ENCODE assay signal across 23 cellular contexts in genomic region chr10:127921751-127922140, GRCh38. TPM values are rescaled to one million over a fixed set of nuclear protein-coding genes. Genes with fewer than 3 reads are reported as not detected.
DNase-seq lines count a peak whose midpoint lies in the region; ATAC-seq and TF ChIP-seq lines count a peak whose summit lies in the region.
"Had no signal": no experiment of that assay in that cellular context is flagged by ENCODE, and none has a peak within 500 bp of the region (broad histone marks: within the 10 kb centered on the region; RNA-seq: fewer than 3 reads in every experiment).

No MANE protein-coding gene starts in this region.

- peaks cover 8% of the 10 kb centered on the region for H3K4me1 Mint-ChIP-seq in T-helper 2 cell treated with Interferon-gamma antibody and Interleukin-4, amounts not matched to agents 5 μg/mL and 100 μg/mL, for 36 hours (ENCODE audit: low read depth)

- POLR2A ChIA-PET in OCI-LY7 (lab: Charles Lee) = interaction anchor here (0.8 kb wide), 1 partner anchor 9 kb away, joined by 3 read pairs; no protein-coding TSS in a partner anchor

- H3K9me3 Mint-ChIP-seq in T-helper 2 cell treated with Interferon-gamma antibody and Interleukin-4, amounts not matched to agents 5 μg/mL and 100 μg/mL, for 36 hours = no peaks in the 10 kb centered on the region
- H3K9me3 Mint-ChIP-seq: CD8-positive, alpha-beta memory T cell had no signal

- peak overlapping the region; percentile 55 to 95 (median 82) for H3K27ac ChIP-seq in heart left ventricle
- H3K27ac ChIP-seq in adrenal gland = peak overlapping the region; percentile 37 to 83 (median 76)
- peak overlapping the region; percentile 63 for H3K27ac ChIP-seq in lower lobe of right lung
- peak overlapping the region; percentile 13 to 85 (median 52) for H3K27ac ChIP-seq in tibial nerve
- no peak overlapping the region for H3K27ac ChIP-seq in OCI-LY7 (ENCODE audit: low read depth, low read length, poor library complexity, severe bottlenecking)
- H3K27ac ChIP-seq: testis had no signal

- peak in 1 of 2 donors; percentile 30 for TF ChIP-seq EP300 in tibial nerve (IDR thresholded peaks at IDR 0.05)

- no peak overlapping the region for H3K4me2 ChIP-seq in OCI-LY7 (ENCODE audit: low read length)

- peaks cover 6 to 95% (median 74%) of the 10 kb centered on the region in 12 donors for H3K4me1 ChIP-seq in heart left ventricle
- peaks cover 23 to 59% of the 10 kb centered on the region in 2 donors for H3K4me1 ChIP-seq in adrenal gland (replicated peaks in 1 of 2)
- H3K4me1 ChIP-seq in lower lobe of right lung = peaks cover 79% of the 10 kb centered on the region
- H3K4me1 ChIP-seq in tibial nerve = peaks cover 0 to 70% (median 25%) of the 10 kb centered on the region in 4 donors
- H3K4me1 ChIP-seq in OCI-LY7 (ENCODE audit: insufficient read depth, low read length, poor library complexity, severe bottlenecking) = no peaks in the 10 kb centered on the region
- H3K4me1 ChIP-seq: testis had no signal

- H3K9me2 ChIP-seq in OCI-LY7 (ENCODE audit: insufficient read depth, low read length) = no peaks in the 10 kb centered on the region

- H3K36me3 Mint-ChIP-seq in T-helper 2 cell treated with Interferon-gamma antibody and Interleukin-4, amounts not matched to agents 5 μg/mL and 100 μg/mL, for 36 hours (ENCODE audit: low read depth) = no peaks in the 10 kb centered on the region
- H3K36me3 Mint-ChIP-seq: CD8-positive, alpha-beta memory T cell had no signal

- BruUV-seq in OCI-LY7 (replicated peaks; lab: Mats Ljungman, UMichigan) = no TSS peak

- TF ChIP-seq CTCF in heart left ventricle (IDR thresholded peaks at IDR 0.05) = no peak
- no peak for TF ChIP-seq CTCF in adrenal gland (IDR thresholded peaks at IDR 0.05)
- no peak for TF ChIP-seq CTCF in lower lobe of right lung (IDR thresholded peaks at IDR 0.05)
- TF ChIP-seq CTCF in tibial nerve (IDR thresholded peaks at IDR 0.05) = no peak
- no peak for TF ChIP-seq CTCF in OCI-LY7 (conservative IDR thresholded peaks at IDR 0.05; ENCODE audit: low read length)

- H3K9me3 ChIP-seq in heart left ventricle (no peaks in the 10 kb centered on the region), adrenal gland (replicated peaks in 1 of 3) (no peaks in the 10 kb centered on the region), lower lobe of right lung (no peaks in the 10 kb centered on the region), tibial nerve (no peaks in the 10 kb centered on the region), OCI-LY7 (ENCODE audit: low read length) (no peaks in the 10 kb centered on the region)
- H3K9me3 ChIP-seq: Peyer's patch, testis had no signal

- DNase-seq in heart left ventricle (peak in 1 of 5 donors; percentile 43), Right ventricle myocardium superior (no peak), adrenal gland (peak in 3 of 7 donors; percentile 20 to 52 (median 29)), lower lobe of right lung (no peak), tibial nerve (ENCODE audit: low spot score in 2 of 2) (no peak), COR-L47 (lab: John Stamatoyannopoulos, UW) (no peak), OCI-LY7 (ENCODE audit: low spot score) (no peak)
- no peak for DNase-seq in T-helper 2 cell treated with Interferon-gamma antibody and Interleukin-4, amounts not matched to agents 5 μg/mL and 100 μg/mL, for 36 hours (ENCODE audit: low spot score)
- DNase-seq: 8988T; activated CD4-positive, CD25-positive, alpha-beta regulatory T cell treated with anti-CD3 and anti-CD28 coated beads, Interleukin-2, amount 50 U/mL, for 72 hours; activated CD8-positive, alpha-beta memory T cell treated with anti-CD3 and anti-CD28 coated beads, Interleukin-2, amount 50 U/mL, for 4 hours; activated naive CD4-positive, alpha-beta T cell; CD8-positive, alpha-beta memory T cell; effector CD4-positive, alpha-beta T cell; NCI-H2107; NCI-H526 treated with DMSO at 0.1 percent for 48 hours; Peyer's patch; stimulated activated CD4-positive, alpha-beta T cell treated with anti-CD3 and anti-CD28 coated beads, Interleukin-4, amount 100 ng/mL, for 1 hour; stimulated activated CD8-positive, alpha-beta memory T cell treated with anti-CD3 and anti-CD28 coated beads, Interleukin-4, amount 100 ng/mL, for 48 hours; T-helper 2 cell; testis had no signal

- H3K27me3 ChIP-seq in heart left ventricle (no peaks in the 10 kb centered on the region), adrenal gland (no peaks in the 10 kb centered on the region), lower lobe of right lung (ENCODE audit: low read depth) (no peaks in the 10 kb centered on the region), tibial nerve (no peaks in the 10 kb centered on the region)
- H3K27me3 ChIP-seq: Peyer's patch, testis had no signal

- ATAC-seq in heart left ventricle (no peak), Right ventricle myocardium superior (ENCODE audit: poor library complexity) (no peak), lower lobe of right lung (no peak)

- TF ChIP-seq POLR2A in heart left ventricle (IDR thresholded peaks at IDR 0.05) (no peak), adrenal gland (IDR thresholded peaks at IDR 0.05) (no peak), tibial nerve (IDR thresholded peaks at IDR 0.05) (no peak)

- H3K27ac Mint-ChIP-seq in T-helper 2 cell treated with Interferon-gamma antibody and Interleukin-4, amounts not matched to agents 5 μg/mL and 100 μg/mL, for 36 hours = no peak overlapping the region

- CTCF ChIA-PET in OCI-LY7 (lab: Charles Lee; ENCODE audit: unreplicated experiment) = no interaction called here

- H3K4me3 Mint-ChIP-seq in T-helper 2 cell treated with Interferon-gamma antibody and Interleukin-4, amounts not matched to agents 5 μg/mL and 100 μg/mL, for 36 hours = no peak overlapping the region
- H3K4me3 Mint-ChIP-seq: CD8-positive, alpha-beta memory T cell had no signal

- H4K20me1 ChIP-seq in OCI-LY7 (ENCODE audit: insufficient read depth, low read length) = no peaks in the 10 kb centered on the region

- 58 to 68% (median 62%) methylated on average over 2 of the region's 2 CpGs for WGBS in heart left ventricle, 4 donors
- WGBS in adrenal gland, 4 donors = 69 to 95% (median 75%) methylated on average over 2 of the region's 2 CpGs
- WGBS in tibial nerve, 2 donors = 69 to 72% methylated on average over 2 of the region's 2 CpGs

- peaks cover 2% of the 10 kb centered on the region for H3K27me3 Mint-ChIP-seq in T-helper 2 cell treated with Interferon-gamma antibody and Interleukin-4, amounts not matched to agents 5 μg/mL and 100 μg/mL, for 36 hours (ENCODE audit: low read depth)

- intact Hi-C loops in heart left ventricle (cut with DNase I) (loop anchor here in 3 of 10 donors (5.0 to 10.0 kb wide), 2 partner anchors 51 to 53 kb away; no protein-coding TSS in a partner anchor), Right ventricle myocardium superior (cut with DNase I) (no loop called here), adrenal gland (cut with DNase I) (no loop called here), lower lobe of right lung (cut with DNase I) (no loop called here), OCI-LY7 (cut with micrococcal nuclease; ENCODE audit: unreplicated experiment) (no loop called here)

- no peaks in the 10 kb centered on the region for H3K36me3 ChIP-seq in heart left ventricle
- no peaks in the 10 kb centered on the region for H3K36me3 ChIP-seq in adrenal gland (replicated peaks in 1 of 2)
- no peaks in the 10 kb centered on the region for H3K36me3 ChIP-seq in lower lobe of right lung
- no peaks in the 10 kb centered on the region for H3K36me3 ChIP-seq in tibial nerve
- no peaks in the 10 kb centered on the region for H3K36me3 ChIP-seq in OCI-LY7 (ENCODE audit: insufficient read depth, low read length)
- H3K36me3 ChIP-seq: Peyer's patch had no signal

- H3K79me2 ChIP-seq in OCI-LY7 (ENCODE audit: insufficient read depth, low read depth, low read length) = no peaks in the 10 kb centered on the region

- H3K4me3 ChIP-seq in heart left ventricle = no peak overlapping the region
- H3K4me3 ChIP-seq in adrenal gland = no peak overlapping the region
- no peak overlapping the region for H3K4me3 ChIP-seq in lower lobe of right lung
- H3K4me3 ChIP-seq in tibial nerve = no peak overlapping the region
- no peak overlapping the region for H3K4me3 ChIP-seq in OCI-LY7 (ENCODE audit: low read depth, low read length, poor library complexity, severe bottlenecking)
- H3K4me3 ChIP-seq: Peyer's patch, testis had no signal

- H2AFZ ChIP-seq in OCI-LY7 (ENCODE audit: low read length) = no peak overlapping the region

RNA-seq across cellular contexts. Expression of gene PTPRE, which starts 14.8 kb away (rescaled TPM):
- 10 to 100 TPM; 13.9 to 55.0 (median 26.8) TPM for total RNA-seq in heart left ventricle
- polyA plus RNA-seq in heart left ventricle = 10 to 100 TPM in 1 of 2 donors, 1 to 10 TPM in 1; 6.9 to 18.4 TPM
- 16.0 TPM for total RNA-seq in Right ventricle myocardium superior
- total RNA-seq in adrenal gland = 10 to 100 TPM; 33.3 to 52.8 (median 44.7) TPM
- 10 to 100 TPM in 2 of 3 donors, 1 to 10 TPM in 1; 7.6 to 36.9 (median 12.2) TPM for polyA plus RNA-seq in adrenal gland
- total RNA-seq in lower lobe of right lung = 60.5 TPM
- total RNA-seq in tibial nerve = 10 to 100 TPM; 19.0 to 38.1 (median 25.8) TPM
- total RNA-seq in OCI-LY7 (2014; rRNA removed; shearing (Covaris generic)) = 6.8 and 7.1 TPM in 2 replicates
- 8.3 and 11.7 TPM in 2 replicates for total RNA-seq in OCI-LY7 (2022)

RNA-seq across cellular contexts. Expression of gene CLRN3, which starts 29.0 kb away (rescaled TPM):
- total RNA-seq in heart left ventricle (under 1 TPM in 1 of 9 donors, not detected in 8; 0.35 TPM), Right ventricle myocardium superior (not detected), adrenal gland (under 1 TPM in 2 of 8 donors, not detected in 6; 0.29 to 0.61 TPM), lower lobe of right lung (not detected), tibial nerve (not detected), OCI-LY7 (2022) (not detected in 2 replicates)
- polyA plus RNA-seq in heart left ventricle (not detected), adrenal gland (not detected)
- total RNA-seq in OCI-LY7 (2014; rRNA removed; shearing (Covaris generic)) = not detected in 2 replicates
- total RNA-seq: CD8-positive, alpha-beta memory T cell; H1; M059J had no signal
- polyA plus RNA-seq: CD8-positive, alpha-beta memory T cell; H1 had no signal
